In the genomic region with DNA sequence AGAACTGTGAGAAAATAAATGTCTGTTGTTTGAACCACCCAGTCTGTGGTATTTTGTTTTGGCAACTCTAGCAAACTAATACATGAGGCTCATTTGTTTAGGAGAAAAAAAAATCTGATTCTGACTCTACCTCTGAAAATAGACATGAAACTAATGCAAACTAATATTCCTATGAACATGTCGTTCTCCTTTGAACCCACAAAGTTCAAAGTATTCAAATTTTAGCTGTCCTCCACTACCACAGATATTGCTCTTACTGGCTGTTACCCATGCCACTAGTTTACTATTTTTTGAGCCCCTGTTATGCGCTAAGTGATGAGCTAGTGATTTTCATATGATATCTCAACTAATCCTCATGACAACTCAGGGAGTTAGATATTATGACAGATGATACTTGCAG, we compare ENCODE assay signal across 16 cellular contexts. TPM values are rescaled to one million over a fixed set of nuclear protein-coding genes. Genes with fewer than 3 reads are reported as not detected.
"Had no signal": no experiment of that assay in that cellular context is flagged by ENCODE, and none has a peak within 500 bp of the region (broad histone marks: within the 10 kb centered on the region; RNA-seq: fewer than 3 reads in every experiment).

No MANE protein-coding gene starts in this region.

- H3K27ac ChIP-seq: coronary artery, esophagus muscularis mucosa, testis had no signal

- H3K4me3 ChIP-seq: coronary artery, esophagus muscularis mucosa, testis had no signal

- H3K9me3 ChIP-seq: esophagus muscularis mucosa, testis had no signal

- DNase-seq: activated CD4-positive, alpha-beta T cell treated with anti-CD3 and anti-CD28 coated beads, Interleukin-2, amount 50 U/mL, for 1 hour; activated CD8-positive, alpha-beta memory T cell treated with anti-CD3 and anti-CD28 coated beads for 24 hours; activated naive CD8-positive, alpha-beta T cell treated with anti-CD3 and anti-CD28 coated beads for 36 hours; central memory CD4-positive, alpha-beta T cell; kidney glomerular epithelial cell; left ventricle myocardium superior; mesenchymal stem cell; stimulated activated CD4-positive, alpha-beta T cell treated with anti-CD3 and anti-CD28 coated beads, Interleukin-1b, Interleukin-23, amount 100 ng/mL, for 48 hours; stimulated activated naive CD8-positive, alpha-beta T cell treated with anti-CD3 and anti-CD28 coated beads, Interleukin-15, amount 100 ng/mL, for 72 hours; testis had no signal

- ATAC-seq: activated CD4-positive, CD25-positive, alpha-beta regulatory T cell treated with anti-CD3 and anti-CD28 coated beads, Interleukin-2, amount 50 U/mL, for 24 hours; left ventricle myocardium superior; natural killer cell treated with Interleukin-12 subunit alpha and Interleukin-12 subunit beta and Interleukin-15 and Interleukin-18, amount 100 ng/mL, for 72 hours; stimulated activated naive CD8-positive, alpha-beta T cell treated with anti-CD3 and anti-CD28 coated beads, Interleukin-15, amount 100 ng/mL, for 72 hours had no signal

- H3K36me3 ChIP-seq: esophagus muscularis mucosa had no signal

- H3K4me1 ChIP-seq: esophagus muscularis mucosa, testis had no signal

RNA-seq across cellular contexts. Expression of gene ZNF804B, which starts 58.8 kb away (rescaled TPM):
- total RNA-seq: activated naive CD8-positive, alpha-beta T cell treated with anti-CD3 and anti-CD28 coated beads for 36 hours; esophagus muscularis mucosa; left ventricle myocardium superior; natural killer cell treated with Interleukin-12 subunit alpha and Interleukin-12 subunit beta and Interleukin-15 and Interleukin-18, amount 100 ng/mL, for 72 hours; renal cortical epithelial cell; ureter had no signal
